In the genomic region with DNA sequence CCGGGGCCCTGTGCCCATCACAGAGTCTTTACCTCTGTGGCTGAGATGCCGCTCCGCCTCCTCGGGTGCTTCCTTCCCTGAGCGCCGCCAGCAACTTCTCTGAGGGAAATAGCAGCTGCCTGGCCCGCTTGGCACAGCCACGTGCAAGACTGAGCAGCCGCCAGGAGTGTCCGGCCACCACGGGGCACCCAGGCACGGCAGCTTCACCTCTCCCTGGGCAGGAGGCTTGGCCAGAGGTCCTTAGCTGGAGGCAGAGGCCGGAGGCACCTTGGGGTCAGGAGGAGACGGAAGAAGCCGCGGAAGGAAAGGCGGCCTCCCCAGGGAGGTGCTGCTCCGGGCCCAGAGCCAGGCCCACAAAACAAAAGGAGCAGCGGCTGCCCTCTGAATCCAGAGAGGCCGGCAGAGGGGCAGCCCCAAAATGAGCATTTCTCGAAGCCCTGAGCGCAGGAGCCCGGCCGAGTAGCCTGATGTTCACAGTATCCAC, we compare ENCODE assay signal across 13 cellular contexts. TPM values are rescaled to one million over a fixed set of nuclear protein-coding genes. Genes with fewer than 3 reads are reported as not detected.
DNase-seq lines count a peak whose midpoint lies in the region; ATAC-seq and TF ChIP-seq lines count a peak whose summit lies in the region.
"Had no signal": no experiment of that assay in that cellular context is flagged by ENCODE, and none has a peak within 500 bp of the region (broad histone marks: within the 10 kb centered on the region; RNA-seq: fewer than 3 reads in every experiment).

No MANE protein-coding gene starts in this region.

- in situ Hi-C loops in KBM-7 (cut with MboI; ENCODE audit: low pct_unique_long_range_greater_than_20kb, low sequenced_read_pairs) = no loop called here

- H3K27me3 ChIP-seq in BLaER1 (peaks cover 28% of the 10 kb centered on the region), adipocyte (replicated peaks; ENCODE audit: control insufficient read depth, insufficient read depth, low read length) (peaks cover 26% of the 10 kb centered on the region)

- H3K4me1 Mint-ChIP-seq in natural killer cell = peaks cover 0 to 4% of the 10 kb centered on the region in 2 donors

- no peak overlapping the region for H3K4me3 Mint-ChIP-seq in natural killer cell
- H3K4me3 Mint-ChIP-seq: nephron had no signal

- peak overlapping the region; percentile 87 for H3K27ac ChIP-seq in BLaER1
- H3K27ac ChIP-seq: WERI-Rb-1 had no signal

- ATAC-seq in left ventricle myocardium superior (peak; percentile 50), natural killer cell (no peak)

- peaks cover 11% of the 10 kb centered on the region for H4K20me1 ChIP-seq in BLaER1

- no peaks in the 10 kb centered on the region for H3K9me3 Mint-ChIP-seq in natural killer cell

- H3K36me3 ChIP-seq in BLaER1 (no peaks in the 10 kb centered on the region), adipocyte (ENCODE audit: control insufficient read depth, insufficient read depth, low read length, severe bottlenecking) (no peaks in the 10 kb centered on the region)
- H3K36me3 ChIP-seq: WERI-Rb-1 had no signal

- DNase-seq in adipocyte (ENCODE audit: low read depth) = no peak
- DNase-seq in left ventricle myocardium superior = peak; percentile 62
- peak; percentile 56 for DNase-seq in retina
- DNase-seq in NCI-H2227 (lab: John Stamatoyannopoulos, UW; ENCODE audit: unreplicated experiment) = no peak
- DNase-seq in natural killer cell = no peak
- DNase-seq in DMS153 treated with DMSO at 0.1 percent for 48 hours (lab: John Stamatoyannopoulos, UW; ENCODE audit: unreplicated experiment) = no peak
- DNase-seq in KBM-7 = no peak
- DNase-seq: cerebellar nuclear complex; NCI-H187; stimulated activated CD4-positive, alpha-beta T cell treated with anti-CD3 and anti-CD28 coated beads, Interleukin-2, amount 100 ng/mL, for 24 hours; WERI-Rb-1 had no signal

- peaks cover 61% of the 10 kb centered on the region for H3K4me1 ChIP-seq in BLaER1
- H3K4me1 ChIP-seq in adipocyte (ENCODE audit: control insufficient read depth, insufficient read depth, low read length) = peaks cover 18% of the 10 kb centered on the region

- peak overlapping the region; percentile 97 for H3K4me2 ChIP-seq in BLaER1

- intact Hi-C loops in left ventricle myocardium superior (cut with micrococcal nuclease) (no loop called here), natural killer cell (cut with micrococcal nuclease) (no loop called here)

- H3K27ac Mint-ChIP-seq in natural killer cell = no peak overlapping the region

- TF ChIP-seq CTCF in natural killer cell (IDR thresholded peaks at IDR 0.05) = no peak

- peaks cover 26 to 55% of the 10 kb centered on the region in 2 donors for H3K27me3 Mint-ChIP-seq in natural killer cell (ENCODE audit: low read depth in 2 of 2)

- H3K36me3 Mint-ChIP-seq in natural killer cell = no peaks in the 10 kb centered on the region

- peak overlapping the region; percentile 74 for H3K9ac ChIP-seq in BLaER1
- no peak overlapping the region for H3K9ac ChIP-seq in adipocyte (ENCODE audit: low read length)

- H3K4me3 ChIP-seq in BLaER1 = peak overlapping the region; percentile 59
- H3K4me3 ChIP-seq in adipocyte (ENCODE audit: low read length) = peak overlapping the region; percentile 66

- H3K9me3 ChIP-seq in BLaER1 = no peaks in the 10 kb centered on the region
- H3K9me3 ChIP-seq in adipocyte (ENCODE audit: control insufficient read depth, low read length) = no peaks in the 10 kb centered on the region

RNA-seq across cellular contexts. Expression of gene LIMS2, which starts 6.0 kb away (rescaled TPM):
- total RNA-seq in left ventricle myocardium superior (274 TPM), natural killer cell (under 1 TPM in 2 of 3 donors, not detected in 1; 0.15 to 0.16 TPM)

RNA-seq across cellular contexts. Expression of gene SFT2D3, which starts 20.0 kb away (rescaled TPM):
- total RNA-seq in left ventricle myocardium superior (3.1 TPM), natural killer cell (1 to 10 TPM; 5.5 to 6.6 (median 6.4) TPM)

RNA-seq across cellular contexts. Expression of gene GPR17, which starts 35.4 kb away (rescaled TPM):
- total RNA-seq in left ventricle myocardium superior (0.25 TPM), natural killer cell (not detected)

Comparison
In these comparisons a context has a peak if more than half of its experiments do, and no peak if none do; other contexts are left out.
1. DNase-seq: peak in left ventricle myocardium superior (single experiment) and retina (single experiment); none in adipocyte (single experiment), NCI-H2227 (single experiment), natural killer cell (single experiment), DMS153 treated with DMSO at 0.1 percent for 48 hours (single experiment) and KBM-7 (single experiment).
2. RNA of gene LIMS2, which starts 6.0 kb away (total RNA-seq): 274 TPM in left ventricle myocardium superior (single experiment); 0.15 to 0.16 TPM in natural killer cell; every median in the first group is over 100 times any median in the second.